In the genomic region with DNA sequence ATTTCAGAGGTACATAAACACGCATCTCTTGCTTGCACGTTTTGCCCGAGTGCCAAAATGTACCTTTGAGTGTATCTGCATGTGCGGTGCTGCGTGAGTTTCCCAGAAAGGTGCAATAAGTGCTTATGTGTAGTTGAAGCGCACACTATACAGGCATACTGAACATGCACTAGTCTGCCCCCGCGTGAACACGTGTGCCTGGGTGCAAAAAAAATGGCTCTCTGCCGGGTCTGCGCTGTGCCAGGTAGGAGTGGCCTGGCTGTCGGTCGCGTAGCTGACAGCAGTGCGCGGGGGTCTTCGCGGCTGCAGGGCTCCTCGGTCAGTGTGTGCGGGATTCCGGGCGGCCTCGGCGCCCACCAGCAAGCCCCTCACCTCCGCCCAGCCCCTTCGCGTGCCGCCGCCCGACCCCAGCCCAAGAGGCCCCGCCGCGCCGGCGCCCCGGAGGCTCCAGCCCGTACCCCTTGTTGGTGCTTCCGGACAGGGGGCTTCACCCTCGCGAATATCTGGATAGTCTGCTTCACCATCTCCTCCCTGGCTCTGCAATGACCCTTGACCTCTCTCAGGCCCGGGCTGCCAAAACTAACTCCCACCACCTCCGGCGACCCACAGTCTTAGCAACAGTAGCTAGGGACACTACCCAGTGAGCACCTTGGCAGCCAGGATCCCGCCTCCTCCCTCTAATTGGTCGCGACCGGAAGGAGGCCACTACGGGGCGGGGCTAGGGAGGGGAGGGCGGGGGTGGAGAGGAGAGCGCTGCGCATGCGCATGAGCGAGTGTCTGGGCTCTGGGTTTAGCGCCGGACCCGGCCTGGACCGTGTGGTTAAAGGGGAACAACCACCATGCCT, we compare ENCODE assay signal across 1 cellular context.
TF ChIP-seq lines count a peak whose summit lies in the region.

Gene KIF6 (minus strand): TSS at position 622 of the 845 bp plus-strand sequence. CDS start 98 bp downstream, at position 524.

TF ChIP-seq in HepG2, 621 proteins besides CTCF, POLR2A, EP300 and RAD21 (continued from another document and continues in another):
- TF ChIP-seq, protein P1, sequence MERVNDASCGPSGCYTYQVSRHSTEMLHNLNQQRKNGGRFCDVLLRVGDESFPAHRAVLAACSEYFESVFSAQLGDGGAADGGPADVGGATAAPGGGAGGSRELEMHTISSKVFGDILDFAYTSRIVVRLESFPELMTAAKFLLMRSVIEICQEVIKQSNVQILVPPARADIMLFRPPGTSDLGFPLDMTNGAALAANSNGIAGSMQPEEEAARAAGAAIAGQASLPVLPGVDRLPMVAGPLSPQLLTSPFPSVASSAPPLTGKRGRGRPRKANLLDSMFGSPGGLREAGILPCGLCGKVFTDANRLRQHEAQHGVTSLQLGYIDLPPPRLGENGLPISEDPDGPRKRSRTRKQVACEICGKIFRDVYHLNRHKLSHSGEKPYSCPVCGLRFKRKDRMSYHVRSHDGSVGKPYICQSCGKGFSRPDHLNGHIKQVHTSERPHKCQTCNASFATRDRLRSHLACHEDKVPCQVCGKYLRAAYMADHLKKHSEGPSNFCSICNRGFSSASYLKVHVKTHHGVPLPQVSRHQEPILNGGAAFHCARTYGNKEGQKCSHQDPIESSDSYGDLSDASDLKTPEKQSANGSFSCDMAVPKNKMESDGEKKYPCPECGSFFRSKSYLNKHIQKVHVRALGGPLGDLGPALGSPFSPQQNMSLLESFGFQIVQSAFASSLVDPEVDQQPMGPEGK (CRISPR knock-in tag; IDR thresholded peaks at IDR 0.05), result peak; percentile 11; the same call in 1 of the 2 replicates
- TF ChIP-seq, protein P2, sequence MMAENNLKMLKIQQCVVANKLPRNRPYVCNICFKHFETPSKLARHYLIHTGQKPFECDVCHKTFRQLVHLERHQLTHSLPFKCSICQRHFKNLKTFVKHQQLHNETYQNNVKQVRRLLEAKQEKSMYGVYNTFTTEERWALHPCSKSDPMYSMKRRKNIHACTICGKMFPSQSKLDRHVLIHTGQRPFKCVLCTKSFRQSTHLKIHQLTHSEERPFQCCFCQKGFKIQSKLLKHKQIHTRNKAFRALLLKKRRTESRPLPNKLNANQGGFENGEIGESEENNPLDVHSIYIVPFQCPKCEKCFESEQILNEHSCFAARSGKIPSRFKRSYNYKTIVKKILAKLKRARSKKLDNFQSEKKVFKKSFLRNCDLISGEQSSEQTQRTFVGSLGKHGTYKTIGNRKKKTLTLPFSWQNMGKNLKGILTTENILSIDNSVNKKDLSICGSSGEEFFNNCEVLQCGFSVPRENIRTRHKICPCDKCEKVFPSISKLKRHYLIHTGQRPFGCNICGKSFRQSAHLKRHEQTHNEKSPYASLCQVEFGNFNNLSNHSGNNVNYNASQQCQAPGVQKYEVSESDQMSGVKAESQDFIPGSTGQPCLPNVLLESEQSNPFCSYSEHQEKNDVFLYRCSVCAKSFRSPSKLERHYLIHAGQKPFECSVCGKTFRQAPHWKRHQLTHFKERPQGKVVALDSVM (CRISPR knock-in tag; IDR thresholded peaks at IDR 0.05), result no peak
- no peak for TF ChIP-seq RAD51 (IDR thresholded peaks at IDR 0.05; ENCODE audit: borderline replicate concordance)
- no peak for TF ChIP-seq ZFYVE20 (CRISPR knock-in tag; IDR thresholded peaks at IDR 0.05; ENCODE audit: borderline replicate concordance, low read depth)
- TF ChIP-seq, protein P3, sequence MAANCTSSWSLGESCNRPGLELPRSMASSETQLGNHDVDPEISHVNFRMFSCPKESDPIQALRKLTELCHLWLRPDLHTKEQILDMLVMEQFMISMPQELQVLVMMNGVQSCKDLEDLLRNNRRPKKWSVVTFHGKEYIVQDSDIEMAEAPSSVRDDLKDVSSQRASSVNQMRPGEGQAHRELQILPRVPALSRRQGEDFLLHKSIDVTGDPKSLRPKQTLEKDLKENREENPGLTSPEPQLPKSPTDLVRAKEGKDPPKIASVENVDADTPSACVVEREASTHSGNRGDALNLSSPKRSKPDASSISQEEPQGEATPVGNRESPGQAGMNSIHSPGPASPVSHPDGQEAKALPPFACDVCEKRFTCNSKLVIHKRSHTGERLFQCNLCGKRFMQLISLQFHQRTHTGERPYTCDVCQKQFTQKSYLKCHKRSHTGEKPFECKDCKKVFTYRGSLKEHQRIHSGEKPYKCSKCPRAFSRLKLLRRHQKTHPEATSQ (CRISPR knock-in tag; IDR thresholded peaks at IDR 0.05; ENCODE audit: borderline replicate concordance), result no peak
- 0 out of 2 replicates have a peak, but pooled peaks have one; percentile 51 for TF ChIP-seq DNMT1 (CRISPR knock-in tag; IDR thresholded peaks at IDR 0.05)
- peak; percentile 25; the same call in 1 of the 2 replicates for TF ChIP-seq ZNF724P (CRISPR knock-in tag; IDR thresholded peaks at IDR 0.05; ENCODE audit: borderline replicate concordance)
- no peak for TF ChIP-seq ZFP82 (CRISPR knock-in tag; IDR thresholded peaks at IDR 0.05; ENCODE audit: borderline replicate concordance)
- no peak for TF ChIP-seq HNF4G (IDR thresholded peaks at IDR 0.05; ENCODE audit: borderline replicate concordance, low read depth, low read length)
- TF ChIP-seq HNF4G (CRISPR knock-in tag; IDR thresholded peaks at IDR 0.05; ENCODE audit: borderline replicate concordance, low read depth), result no peak
- TF ChIP-seq ETV6 (CRISPR knock-in tag; conservative IDR thresholded peaks at IDR 0.05), result 0 out of 2 replicates have a peak, but pooled peaks have one; percentile 25
- TF ChIP-seq NCOA2 (CRISPR knock-in tag; IDR thresholded peaks at IDR 0.05), result no peak
- TF ChIP-seq RNF2 (conservative IDR thresholded peaks at IDR 0.05; ENCODE audit: low read depth), result 0 out of 2 replicates have a peak, but pooled peaks have one; percentile 56
- no peak for TF ChIP-seq ZNF614 (CRISPR knock-in tag; IDR thresholded peaks at IDR 0.05; ENCODE audit: borderline replicate concordance)
- no peak; the same call in 1 of the 2 replicates for TF ChIP-seq ZNF766 (CRISPR knock-in tag; IDR thresholded peaks at IDR 0.05; ENCODE audit: borderline replicate concordance)
- TF ChIP-seq ZSCAN21 (CRISPR knock-in tag; IDR thresholded peaks at IDR 0.05; ENCODE audit: borderline replicate concordance), result peak; percentile 72
- no peak for TF ChIP-seq CAMTA2 (CRISPR knock-in tag; IDR thresholded peaks at IDR 0.05; ENCODE audit: borderline replicate concordance)
- TF ChIP-seq KDM4B (CRISPR knock-in tag; IDR thresholded peaks at IDR 0.05), result no peak
- TF ChIP-seq NFE2 (CRISPR knock-in tag; IDR thresholded peaks at IDR 0.05), result no peak
- no peak for TF ChIP-seq ZNF329 (CRISPR knock-in tag; IDR thresholded peaks at IDR 0.05; ENCODE audit: low read depth)
- no peak for TF ChIP-seq BRD4 (CRISPR knock-in tag; IDR thresholded peaks at IDR 0.05)
- TF ChIP-seq ZNF713 (CRISPR knock-in tag; IDR thresholded peaks at IDR 0.05), result no peak
- TF ChIP-seq FOXJ3 (CRISPR knock-in tag; IDR thresholded peaks at IDR 0.05; ENCODE audit: borderline replicate concordance), result no peak
- TF ChIP-seq ZNF367 (CRISPR knock-in tag; IDR thresholded peaks at IDR 0.05; ENCODE audit: borderline replicate concordance), result no peak
- no peak for TF ChIP-seq ZNF382 (CRISPR knock-in tag; IDR thresholded peaks at IDR 0.05; ENCODE audit: borderline replicate concordance)
- TF ChIP-seq KDM5A (IDR thresholded peaks at IDR 0.05; ENCODE audit: borderline replicate concordance, low read length), result no peak
- TF ChIP-seq U2AF1 (optimal IDR thresholded peaks at IDR 0.05; ENCODE audit: low read depth, low read length), result no peak
- peak; percentile 67 for TF ChIP-seq NFYC (CRISPR knock-in tag; IDR thresholded peaks at IDR 0.05)
- TF ChIP-seq KLF15 (CRISPR knock-in tag; IDR thresholded peaks at IDR 0.05; ENCODE audit: borderline replicate concordance), result no peak
- no peak for TF ChIP-seq TBP (CRISPR knock-in tag; IDR thresholded peaks at IDR 0.05)
- peak; percentile 63 for TF ChIP-seq SP2 (CRISPR knock-in tag; IDR thresholded peaks at IDR 0.05)
- TF ChIP-seq RNF219 (CRISPR knock-in tag; IDR thresholded peaks at IDR 0.05), result no peak
- TF ChIP-seq ZNF776 (CRISPR knock-in tag; IDR thresholded peaks at IDR 0.05), result no peak
- no peak for TF ChIP-seq TAF1 (CRISPR knock-in tag; IDR thresholded peaks at IDR 0.05)
- no peak for TF ChIP-seq SOX13 (IDR thresholded peaks at IDR 0.05)
- 0 out of 4 replicates have a peak, but pooled peaks of 1 of the 2 experiments have one; percentile 2 for TF ChIP-seq SOX13 (CRISPR knock-in tag; conservative IDR thresholded peaks at IDR 0.05 in 1 of 2, IDR thresholded peaks at IDR 0.05 in 1 of 2)
- peak; percentile 78; the same call in 1 of the 2 replicates for TF ChIP-seq KDM5B (CRISPR knock-in tag; IDR thresholded peaks at IDR 0.05; ENCODE audit: borderline replicate concordance)
- no peak for TF ChIP-seq ZFAT (CRISPR knock-in tag; conservative IDR thresholded peaks at IDR 0.05)
- TF ChIP-seq NFKB2 (CRISPR knock-in tag; IDR thresholded peaks at IDR 0.05; ENCODE audit: borderline replicate concordance), result no peak
- TF ChIP-seq, protein P4, sequence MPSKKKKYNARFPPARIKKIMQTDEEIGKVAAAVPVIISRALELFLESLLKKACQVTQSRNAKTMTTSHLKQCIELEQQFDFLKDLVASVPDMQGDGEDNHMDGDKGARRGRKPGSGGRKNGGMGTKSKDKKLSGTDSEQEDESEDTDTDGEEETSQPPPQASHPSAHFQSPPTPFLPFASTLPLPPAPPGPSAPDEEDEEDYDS (CRISPR knock-in tag; IDR thresholded peaks at IDR 0.05), result no peak
- peak; percentile 62; the same call in 1 of the 2 replicates for TF ChIP-seq EEA1 (CRISPR knock-in tag; IDR thresholded peaks at IDR 0.05; ENCODE audit: borderline replicate concordance)
- TF ChIP-seq, protein P5, sequence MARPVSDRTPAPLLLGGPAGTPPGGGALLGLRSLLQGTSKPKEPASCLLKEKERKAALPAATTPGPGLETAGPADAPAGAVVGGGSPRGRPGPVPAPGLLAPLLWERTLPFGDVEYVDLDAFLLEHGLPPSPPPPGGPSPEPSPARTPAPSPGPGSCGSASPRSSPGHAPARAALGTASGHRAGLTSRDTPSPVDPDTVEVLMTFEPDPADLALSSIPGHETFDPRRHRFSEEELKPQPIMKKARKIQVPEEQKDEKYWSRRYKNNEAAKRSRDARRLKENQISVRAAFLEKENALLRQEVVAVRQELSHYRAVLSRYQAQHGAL (CRISPR knock-in tag; IDR thresholded peaks at IDR 0.05; ENCODE audit: not compliant biosample characterization), result no peak
- TF ChIP-seq POLR2G (IDR thresholded peaks at IDR 0.05; ENCODE audit: low read depth, low read length), result no peak
- TF ChIP-seq RBM39 (IDR thresholded peaks at IDR 0.05; ENCODE audit: low read depth, low read length, poor library complexity, severe bottlenecking), result no peak
- peak; percentile 91 for TF ChIP-seq RFX3 (CRISPR knock-in tag; IDR thresholded peaks at IDR 0.05)
- no peak for TF ChIP-seq SP140L (CRISPR knock-in tag; IDR thresholded peaks at IDR 0.05; ENCODE audit: borderline replicate concordance)
- TF ChIP-seq TBL1XR1 (IDR thresholded peaks at IDR 0.05; ENCODE audit: borderline replicate concordance, low read length, partially characterized antibody), result peak; percentile 19
- TF ChIP-seq, protein P6, sequence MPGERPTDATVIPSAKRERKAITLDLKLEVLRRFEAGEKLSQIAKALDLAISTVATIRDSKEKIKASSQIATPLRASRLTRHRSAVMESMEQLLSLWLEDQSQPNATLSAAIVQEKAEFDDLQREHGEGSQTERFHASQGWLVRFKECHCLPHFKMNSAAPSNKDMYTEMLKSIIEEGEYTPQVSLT (CRISPR knock-in tag; IDR thresholded peaks at IDR 0.05; ENCODE audit: borderline replicate concordance, low read depth), result no peak
- TF ChIP-seq IKZF4 (CRISPR knock-in tag; IDR thresholded peaks at IDR 0.05; ENCODE audit: borderline replicate concordance, low read depth, not compliant biosample characterization), result no peak
- TF ChIP-seq ZNF235 (CRISPR knock-in tag; IDR thresholded peaks at IDR 0.05; ENCODE audit: borderline replicate concordance), result no peak
- peak; percentile 32 for TF ChIP-seq MIXL1 (CRISPR knock-in tag; IDR thresholded peaks at IDR 0.05)
- TF ChIP-seq ZNF576 (CRISPR knock-in tag; IDR thresholded peaks at IDR 0.05), result no peak
- no peak for TF ChIP-seq ARNT2 (CRISPR knock-in tag; IDR thresholded peaks at IDR 0.05; ENCODE audit: low read depth)
- peak; percentile 49; the same call in 1 of the 2 replicates for TF ChIP-seq SP5 (CRISPR knock-in tag; IDR thresholded peaks at IDR 0.05; ENCODE audit: borderline replicate concordance, low read depth)
- TF ChIP-seq ZNF773 (CRISPR knock-in tag; IDR thresholded peaks at IDR 0.05; ENCODE audit: borderline replicate concordance), result no peak
- TF ChIP-seq TCF7L2 (IDR thresholded peaks at IDR 0.05; ENCODE audit: low read depth, low read length), result no peak
- TF ChIP-seq ZNF746 (CRISPR knock-in tag; IDR thresholded peaks at IDR 0.05), result no peak
- TF ChIP-seq ZNF557 (CRISPR knock-in tag; IDR thresholded peaks at IDR 0.05), result no peak
- TF ChIP-seq, protein P7, sequence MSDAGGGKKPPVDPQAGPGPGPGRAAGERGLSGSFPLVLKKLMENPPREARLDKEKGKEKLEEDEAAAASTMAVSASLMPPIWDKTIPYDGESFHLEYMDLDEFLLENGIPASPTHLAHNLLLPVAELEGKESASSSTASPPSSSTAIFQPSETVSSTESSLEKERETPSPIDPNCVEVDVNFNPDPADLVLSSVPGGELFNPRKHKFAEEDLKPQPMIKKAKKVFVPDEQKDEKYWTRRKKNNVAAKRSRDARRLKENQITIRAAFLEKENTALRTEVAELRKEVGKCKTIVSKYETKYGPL (CRISPR knock-in tag; IDR thresholded peaks at IDR 0.05), result no peak
- no peak for TF ChIP-seq ZNF264 (CRISPR knock-in tag; IDR thresholded peaks at IDR 0.05)
- TF ChIP-seq TBX3 (IDR thresholded peaks at IDR 0.05; ENCODE audit: borderline replicate concordance), result no peak
- TF ChIP-seq ZNF205 (CRISPR knock-in tag; IDR thresholded peaks at IDR 0.05), result no peak
- no peak for TF ChIP-seq HNRNPL (IDR thresholded peaks at IDR 0.05; ENCODE audit: low read depth, low read length)
- no peak for TF ChIP-seq ZKSCAN8 (CRISPR knock-in tag; IDR thresholded peaks at IDR 0.05; ENCODE audit: borderline replicate concordance)
